Comparison of ENCODE assay signal across 26 cellular contexts in genomic region chr2:130913891-130914290, GRCh38.
DNase-seq lines count a peak whose midpoint lies in the region; ATAC-seq, FAIRE-seq and TF ChIP-seq lines count a peak whose summit lies in the region.
"Had no signal": no experiment of that assay in that cellular context is flagged by ENCODE, and none has a peak within 500 bp of the region (broad histone marks: within the 10 kb centered on the region; RNA-seq: fewer than 3 reads in every experiment).

No MANE protein-coding gene starts in this region.

- no peaks in the 10 kb centered on the region for H3K9me3 ChIP-seq in keratinocyte (ENCODE audit: control insufficient read depth, low read depth, low read length)
- no peaks in the 10 kb centered on the region for H3K9me3 ChIP-seq in suprapubic skin
- no peaks in the 10 kb centered on the region for H3K9me3 ChIP-seq in naive thymus-derived CD4-positive, alpha-beta T cell (ENCODE audit: control insufficient read depth in 2 of 3, low read length in 3 of 3)
- H3K9me3 ChIP-seq: MG63, SJCRH30 had no signal

- 65% methylated on average over 6 of the region's 6 CpGs for WGBS in suprapubic skin

- H3K79me2 ChIP-seq in keratinocyte (ENCODE audit: control insufficient read depth, insufficient read depth, low read length), result peaks cover 5% of the 10 kb centered on the region

- peaks cover 62% of the 10 kb centered on the region for H3K4me1 ChIP-seq in keratinocyte (ENCODE audit: control insufficient read depth, extremely low read depth, insufficient read depth, low read length)
- H3K4me1 ChIP-seq in suprapubic skin, result peaks cover 46% of the 10 kb centered on the region
- no peaks in the 10 kb centered on the region for H3K4me1 ChIP-seq in naive thymus-derived CD4-positive, alpha-beta T cell (ENCODE audit: control insufficient read depth in 2 of 2, insufficient read depth in 2 of 2, low read length in 2 of 2)
- H3K4me1 ChIP-seq: SJCRH30 had no signal

- peaks cover 7 to 10% of the 10 kb centered on the region in 2 experiments for H3K36me3 ChIP-seq in keratinocyte (ENCODE audit: control insufficient read depth in 2 of 2, extremely low read depth in 1 of 2, insufficient read depth in 2 of 2, low read length in 2 of 2)
- H3K36me3 ChIP-seq in suprapubic skin, result no peaks in the 10 kb centered on the region
- H3K36me3 ChIP-seq in naive thymus-derived CD4-positive, alpha-beta T cell (ENCODE audit: control insufficient read depth in 2 of 3, insufficient read depth in 3 of 3, low read length in 3 of 3), result no peaks in the 10 kb centered on the region
- H3K36me3 ChIP-seq: MG63, SJCRH30 had no signal

- dilution Hi-C loops in keratinocyte (cut with MboI; ENCODE audit: extremely low pct_ligation_motif_present, low sequenced_read_pairs), result no loop called here

- CTCF ChIA-PET in naive thymus-derived CD4-positive, alpha-beta T cell (lab: Charles Lee), result no interaction called here

- H3K4me1 Mint-ChIP-seq in naive thymus-derived CD4-positive, alpha-beta T cell, result no peaks in the 10 kb centered on the region
- H3K4me1 Mint-ChIP-seq: CD4-positive, alpha-beta memory T cell had no signal

- H3K4me3 Mint-ChIP-seq in naive thymus-derived CD4-positive, alpha-beta T cell, result no peak overlapping the region
- H3K4me3 Mint-ChIP-seq: CD4-positive, alpha-beta memory T cell had no signal

- no peak for TF ChIP-seq CTCF in VCaP (conservative IDR thresholded peaks at IDR 0.05)
- TF ChIP-seq CTCF in keratinocyte (optimal IDR thresholded peaks at IDR 0.05 in 1 of 3, IDR thresholded peaks at IDR 0.05 in 1 of 3, conservative IDR thresholded peaks at IDR 0.05 in 1 of 3; ENCODE audit: extremely low read depth in 1 of 3, insufficient read depth in 2 of 3, low read length in 3 of 3), result no peak
- no peak for TF ChIP-seq CTCF in suprapubic skin (IDR thresholded peaks at IDR 0.05)

- H3K9ac ChIP-seq in keratinocyte (ENCODE audit: control insufficient read depth, extremely low read depth, insufficient read depth, low read length), result peak overlapping the region; percentile 48

- H4K20me1 ChIP-seq in keratinocyte (ENCODE audit: control insufficient read depth, extremely low read depth, insufficient read depth, low read length), result no peaks in the 10 kb centered on the region

- H3K9me3 Mint-ChIP-seq in naive thymus-derived CD4-positive, alpha-beta T cell, result no peaks in the 10 kb centered on the region
- H3K9me3 Mint-ChIP-seq: CD4-positive, alpha-beta memory T cell had no signal

- H3K4me2 ChIP-seq in keratinocyte (ENCODE audit: control insufficient read depth, extremely low read depth, insufficient read depth, low read depth, low read length), result peak overlapping the region; percentile 87

- no peak for FAIRE-seq in keratinocyte (lab: Jason Lieb, UNC)

- H3K27ac ChIP-seq in VCaP (peak overlapping the region; percentile 48), keratinocyte (ENCODE audit: control insufficient read depth, insufficient read depth, low read length) (peak overlapping the region; percentile 88), suprapubic skin (peak overlapping the region; percentile 80)
- no peak overlapping the region for H3K27ac ChIP-seq in naive thymus-derived CD4-positive, alpha-beta T cell (ENCODE audit: low read depth, low read length)
- H3K27ac ChIP-seq: SJCRH30 had no signal

- H3K36me3 Mint-ChIP-seq in naive thymus-derived CD4-positive, alpha-beta T cell, result no peaks in the 10 kb centered on the region
- H3K36me3 Mint-ChIP-seq: CD4-positive, alpha-beta memory T cell had no signal

- DNase-seq in NCI-H510A treated with DMSO at 0.1 percent for 48 hours (lab: John Stamatoyannopoulos, UW) (peak; percentile 14), keratinocyte (ENCODE audit: low read depth, low spot score) (no peak), suprapubic skin (ENCODE audit: low spot score in 2 of 2) (no peak), epidermal melanocyte (ENCODE audit: insufficient read length, low spot score) (no peak), activated gamma-delta T cell (lab: John Stamatoyannopoulos, UW) (no peak)
- DNase-seq in naive thymus-derived CD4-positive, alpha-beta T cell, result no peak
- DNase-seq: C1 segment of cervical spinal cord; CD4-positive, alpha-beta memory T cell; COR-L47; DMS53; GOT3; HCEC 1CT; IMR-90; KG1; MG63; NCI-H1105 treated with DMSO at 0.1 percent for 48 hours; NCI-H146; NCI-H1930; NCI-H2107; NCI-H2227 treated with DMSO at 0.1 percent for 48 hours; NCI-H82; NK-92 treated with Interleukin-12 subunit alpha and Interleukin-12 subunit beta, amount 100 ng/mL, for 24 hours; SJCRH30 had no signal

- intact Hi-C loops in naive thymus-derived CD4-positive, alpha-beta T cell (cut with micrococcal nuclease), result no loop called here

- H3K27me3 Mint-ChIP-seq in naive thymus-derived CD4-positive, alpha-beta T cell, result peaks cover 14 to 38% (median 19%) of the 10 kb centered on the region in 5 donors

- H3K27ac Mint-ChIP-seq in naive thymus-derived CD4-positive, alpha-beta T cell, result no peak overlapping the region
- H3K27ac Mint-ChIP-seq: CD4-positive, alpha-beta memory T cell had no signal

- H3K9me1 ChIP-seq in keratinocyte (ENCODE audit: control insufficient read depth, extremely low read depth, insufficient read depth, low read length), result no peaks in the 10 kb centered on the region

- TF ChIP-seq EP300 in suprapubic skin (IDR thresholded peaks at IDR 0.05), result no peak

- H3K4me3 ChIP-seq in keratinocyte (ENCODE audit: control insufficient read depth in 2 of 3, extremely low read depth in 1 of 3, insufficient read depth in 2 of 3, low read depth in 1 of 3, low read length in 3 of 3), result peak overlapping the region in 2 of 3 experiments; percentile 39 to 70
- no peak overlapping the region for H3K4me3 ChIP-seq in suprapubic skin
- H3K4me3 ChIP-seq in naive thymus-derived CD4-positive, alpha-beta T cell (ENCODE audit: low read length), result no peak overlapping the region
- H3K4me3 ChIP-seq: MG63, SJCRH30 had no signal

- H2AFZ ChIP-seq in keratinocyte (ENCODE audit: control insufficient read depth, low read length), result peak overlapping the region; percentile 17

- ATAC-seq in naive thymus-derived CD4-positive, alpha-beta T cell, result no peak
- ATAC-seq: Right ventricle myocardium inferior, SK-N-SH treated with all-trans-retinoic acid at 6 μM for 48 hours had no signal

- TF ChIP-seq POLR2A in suprapubic skin (IDR thresholded peaks at IDR 0.05), result no peak

- POLR2A ChIA-PET in naive thymus-derived CD4-positive, alpha-beta T cell (lab: Charles Lee), result no interaction called here

- H3K27me3 ChIP-seq in keratinocyte (ENCODE audit: control insufficient read depth, extremely low read depth, insufficient read depth, low read length) (no peaks in the 10 kb centered on the region), suprapubic skin (peaks cover 22% of the 10 kb centered on the region)
- H3K27me3 ChIP-seq in naive thymus-derived CD4-positive, alpha-beta T cell (ENCODE audit: control insufficient read depth in 2 of 2, insufficient read depth in 2 of 2, low read length in 2 of 2), result no peaks in the 10 kb centered on the region
- H3K27me3 ChIP-seq: MG63 had no signal

Comparison
In these comparisons a context has a peak if more than half of its experiments do, and no peak if none do; other contexts are left out.
1. H3K4me3 ChIP-seq: peak in keratinocyte (2 of 3); none in suprapubic skin (single experiment) and naive thymus-derived CD4-positive, alpha-beta T cell (single experiment).